8 cellular contexts compared by ENCODE assay signal in genomic region chr17:68455756-68456528, GRCh38. TPM values are rescaled to one million over a fixed set of nuclear protein-coding genes. Genes with fewer than 3 reads are reported as not detected.
DNase-seq lines count a peak whose midpoint lies in the region; ATAC-seq and TF ChIP-seq lines count a peak whose summit lies in the region.

No MANE protein-coding gene starts in this region.

- H3K9me3 Mint-ChIP-seq in activated naive CD4-positive, alpha-beta T cell treated with anti-CD3 and anti-CD28 coated beads, Interleukin-2, amount 50 U/mL, for 24 hours = no peaks in the 10 kb centered on the region
- H3K9me3 Mint-ChIP-seq in central memory CD8-positive, alpha-beta T cell = no peaks in the 10 kb centered on the region

- no peak for TF ChIP-seq POLR2A in uterus (IDR thresholded peaks at IDR 0.05)

- no peak for ATAC-seq in central memory CD8-positive, alpha-beta T cell (replicated peaks; ENCODE audit: extremely low read depth, poor library complexity, severe bottlenecking)
- ATAC-seq in HG03159 (IDR thresholded peaks at IDR 0.05; ENCODE audit: unreplicated experiment) (no peak), GM21576 (IDR thresholded peaks at IDR 0.05; ENCODE audit: unreplicated experiment) (no peak)

- intact Hi-C loops in uterus (cut with DNase I; ENCODE audit: low total_unique reads) = no loop called here

- no peaks in the 10 kb centered on the region for H3K27me3 ChIP-seq in uterus

- H3K27me3 Mint-ChIP-seq in activated naive CD4-positive, alpha-beta T cell treated with anti-CD3 and anti-CD28 coated beads, Interleukin-2, amount 50 U/mL, for 24 hours = no peaks in the 10 kb centered on the region
- no peaks in the 10 kb centered on the region for H3K27me3 Mint-ChIP-seq in central memory CD8-positive, alpha-beta T cell

- H3K9me3 ChIP-seq in mesodermal cell (ENCODE audit: control insufficient read depth, low read length) (no peaks in the 10 kb centered on the region), uterus (no peaks in the 10 kb centered on the region)

- H3K4me3 Mint-ChIP-seq in activated naive CD4-positive, alpha-beta T cell treated with anti-CD3 and anti-CD28 coated beads, Interleukin-2, amount 50 U/mL, for 24 hours = peak overlapping the region; percentile 77
- peak overlapping the region; percentile 84 for H3K4me3 Mint-ChIP-seq in central memory CD8-positive, alpha-beta T cell

- TF ChIP-seq CTCF in uterus (IDR thresholded peaks at IDR 0.05) = no peak

- peaks cover 40% of the 10 kb centered on the region for H3K4me1 Mint-ChIP-seq in activated naive CD4-positive, alpha-beta T cell treated with anti-CD3 and anti-CD28 coated beads, Interleukin-2, amount 50 U/mL, for 24 hours
- H3K4me1 Mint-ChIP-seq in central memory CD8-positive, alpha-beta T cell = peaks cover 41% of the 10 kb centered on the region

- H3K36me3 Mint-ChIP-seq in activated naive CD4-positive, alpha-beta T cell treated with anti-CD3 and anti-CD28 coated beads, Interleukin-2, amount 50 U/mL, for 24 hours = no peaks in the 10 kb centered on the region
- H3K36me3 Mint-ChIP-seq in central memory CD8-positive, alpha-beta T cell (ENCODE audit: insufficient read depth) = peaks cover 9% of the 10 kb centered on the region

- no peak overlapping the region for H3K27ac Mint-ChIP-seq in activated naive CD4-positive, alpha-beta T cell treated with anti-CD3 and anti-CD28 coated beads, Interleukin-2, amount 50 U/mL, for 24 hours
- no peak overlapping the region for H3K27ac Mint-ChIP-seq in central memory CD8-positive, alpha-beta T cell (ENCODE audit: low read depth)

- H3K4me1 ChIP-seq in mesodermal cell (ENCODE audit: control insufficient read depth, insufficient read depth, low read length, poor library complexity, severe bottlenecking) (peaks cover 6% of the 10 kb centered on the region), uterus (no peaks in the 10 kb centered on the region)

- DNase-seq in activated naive CD4-positive, alpha-beta T cell (lab: John Stamatoyannopoulos, UW) = no peak
- DNase-seq in NCI-H748 (lab: John Stamatoyannopoulos, UW; ENCODE audit: unreplicated experiment) = peak; percentile 97
- no peak for DNase-seq in central memory CD8-positive, alpha-beta T cell (ENCODE audit: low spot score in 2 of 2)
- peak in 1 of 2 donors; percentile 53 for DNase-seq in uterus

- whole genome bisulfite sequencing in mesodermal cell (ENCODE audit: insufficient coverage in 2 of 2), 2 experiments = 58 to 78% methylated on average over 5 to 7 of the region's 10 CpGs

- H3K4me3 ChIP-seq in mesodermal cell (ENCODE audit: extremely low read depth, insufficient read depth, low read length, poor library complexity, severe bottlenecking) (peak overlapping the region; percentile 74), uterus (peak overlapping the region; percentile 64 to 91)

- H3K27ac ChIP-seq in mesodermal cell (ENCODE audit: low read depth, low read length, severe bottlenecking) (peak overlapping the region; percentile 92), uterus (peak overlapping the region; percentile 87 to 97)

- peaks cover 27% of the 10 kb centered on the region for H3K36me3 ChIP-seq in mesodermal cell (ENCODE audit: control insufficient read depth, insufficient read depth, low read length)
- no peaks in the 10 kb centered on the region for H3K36me3 ChIP-seq in uterus

RNA-seq across cellular contexts. Expression of gene WIPI1, which starts 1.4 kb away (rescaled TPM):
- polyA plus RNA-seq in mesodermal cell (2013, experiment 1 of 2) = 108 TPM
- polyA plus RNA-seq in mesodermal cell (2013, experiment 2 of 2) = 96.9 TPM
- total RNA-seq in uterus = 10 to 100 TPM in 3 of 4 donors, 1 to 10 TPM in 1; 7.9 to 40.7 (median 27.9) TPM

RNA-seq across cellular contexts. Expression of gene PRKAR1A, which starts 56.3 kb away (rescaled TPM):
- polyA plus RNA-seq in mesodermal cell (2013, experiment 1 of 2) = 179 TPM
- 150 TPM for polyA plus RNA-seq in mesodermal cell (2013, experiment 2 of 2)
- total RNA-seq in uterus = 100 to 1,000 TPM; 171 to 532 (median 388) TPM
